In the genomic region with DNA sequence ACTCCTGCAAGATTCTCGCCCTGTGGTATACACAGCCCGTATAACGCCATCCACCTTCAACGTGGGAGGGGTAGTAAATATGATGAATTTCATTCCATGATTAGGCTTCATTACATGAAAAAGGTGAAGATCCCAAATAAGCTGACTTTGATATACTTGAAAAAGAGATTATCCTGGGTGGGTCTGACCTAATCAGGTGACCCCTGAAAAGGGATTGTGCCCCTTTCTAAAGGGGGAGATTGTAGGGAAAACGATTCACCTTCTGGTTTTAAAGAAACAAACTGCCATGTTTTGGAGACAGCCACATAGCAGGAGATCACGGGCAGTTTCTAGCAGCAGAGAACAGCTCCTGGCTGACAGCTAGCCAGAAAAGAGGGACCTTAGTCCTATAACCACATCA, we compare ENCODE assay signal across 23 cellular contexts.
DNase-seq lines count a peak whose midpoint lies in the region; ATAC-seq, FAIRE-seq and TF ChIP-seq lines count a peak whose summit lies in the region.
"Had no signal": no experiment of that assay in that cellular context is flagged by ENCODE, and none has a peak within 500 bp of the region (broad histone marks: within the 10 kb centered on the region; RNA-seq: fewer than 3 reads in every experiment).

No MANE protein-coding gene starts in this region.

- H3K9me3 Mint-ChIP-seq in HFFc6 (peaks cover 4% of the 10 kb centered on the region), nephron (peaks cover 10% of the 10 kb centered on the region)
- H3K9me3 Mint-ChIP-seq: GM23338 had no signal

- CTCF ChIA-PET in K562 (lab: Yijun Ruan, JAX; ENCODE audit: low intra/inter-chr PET ratio), result no interaction called here

- no peaks in the 10 kb centered on the region for H3K79me2 ChIP-seq in K562 (ENCODE audit: control insufficient read depth, insufficient read depth, low read length)

- H2AFZ ChIP-seq in K562 (ENCODE audit: low read depth, low read length), result no peak overlapping the region

- H3K36me3 ChIP-seq in K562 (ENCODE audit: control insufficient read depth, insufficient read depth, low read length), result no peaks in the 10 kb centered on the region
- no peaks in the 10 kb centered on the region for H3K36me3 ChIP-seq in subcutaneous abdominal adipose tissue (ENCODE audit: control insufficient read depth in 5 of 5, insufficient read depth in 5 of 5, low read length in 5 of 5)
- H3K36me3 ChIP-seq in transverse colon, result no peaks in the 10 kb centered on the region
- H3K36me3 ChIP-seq: BE2C had no signal

- no peak for FAIRE-seq in K562 (lab: Jason Lieb, UNC)
- FAIRE-seq: A204.1, GM12878, H54 had no signal

- TF ChIP-seq CTCF in HFFc6 (IDR thresholded peaks at IDR 0.05), result no peak
- no peak for TF ChIP-seq CTCF in K562 (IDR thresholded peaks at IDR 0.05 in 2 of 3, conservative IDR thresholded peaks at IDR 0.05 in 1 of 3; ENCODE audit: insufficient read depth in 2 of 3, low read depth in 1 of 3, low read length in 3 of 3)
- no peak for TF ChIP-seq CTCF in nephron (IDR thresholded peaks at IDR 0.05; ENCODE audit: unreplicated experiment in 3 of 3)
- no peak for TF ChIP-seq CTCF in transverse colon (IDR thresholded peaks at IDR 0.05)

- H3K27me3 Mint-ChIP-seq in HFFc6 (ENCODE audit: insufficient read depth) (peaks cover 2% of the 10 kb centered on the region; the same call in 1 of the 2 replicates), nephron (ENCODE audit: low read depth) (peaks cover 8% of the 10 kb centered on the region)
- H3K27me3 Mint-ChIP-seq: CD4-positive, CD25-positive, alpha-beta regulatory T cell; CD8-positive, alpha-beta memory T cell had no signal

- no peak overlapping the region for H3K27ac ChIP-seq in K562 (ENCODE audit: extremely low read depth, low read depth, low read length)
- H3K27ac ChIP-seq in subcutaneous abdominal adipose tissue (ENCODE audit: low read depth, low read length), result peak overlapping the region; percentile 46
- no peak overlapping the region for H3K27ac ChIP-seq in transverse colon

- no peaks in the 10 kb centered on the region for H4K20me1 ChIP-seq in K562 (replicated peaks; ENCODE audit: control insufficient read depth, insufficient read depth, low read length)

- TF ChIP-seq POLR2A in K562 (conservative IDR thresholded peaks at IDR 0.05), result no peak
- TF ChIP-seq POLR2A in transverse colon (IDR thresholded peaks at IDR 0.05), result no peak

- ATAC-seq in K562, result no peak
- no peak for ATAC-seq in HG03469 (IDR thresholded peaks at IDR 0.05; ENCODE audit: unreplicated experiment)
- ATAC-seq: GM12878, GM23338 had no signal

- in situ Hi-C loops in K562 (cut with MboI) (no loop called here), transverse colon (cut with MboI; ENCODE audit: low pct_ligation_motif_present in 1 of 4, low pct_unique_long_range_greater_than_20kb in 1 of 4, low sequenced_read_pairs in 3 of 4) (no loop called here)

- POLR2A ChIA-PET in K562 (lab: Yijun Ruan, JAX), result no interaction called here

- H3K4me3 ChIP-seq in K562 (no peak overlapping the region), subcutaneous abdominal adipose tissue (ENCODE audit: low read depth in 1 of 5, low read length in 5 of 5) (no peak overlapping the region), transverse colon (no peak overlapping the region)
- H3K4me3 ChIP-seq: GM12878, GM23338 had no signal

- no peak overlapping the region for H3K9ac ChIP-seq in K562 (ENCODE audit: insufficient read depth in 1 of 2, low read depth in 2 of 2, low read length in 2 of 2)
- no peak overlapping the region for H3K9ac ChIP-seq in subcutaneous abdominal adipose tissue (ENCODE audit: low read length in 5 of 5)

- BruUV-seq in K562 (replicated peaks; lab: Mats Ljungman, UMichigan), result no TSS peak

- H3K27me3 ChIP-seq in K562 (ENCODE audit: control insufficient read depth in 2 of 2, insufficient read depth in 2 of 2, low read length in 2 of 2) (no peaks in the 10 kb centered on the region), subcutaneous abdominal adipose tissue (ENCODE audit: control insufficient read depth in 5 of 5, insufficient read depth in 4 of 5, low read length in 5 of 5) (no peaks in the 10 kb centered on the region), transverse colon (no peaks in the 10 kb centered on the region)
- H3K27me3 ChIP-seq: BE2C had no signal

- H3K4me1 ChIP-seq in K562 (replicated peaks in 1 of 2; ENCODE audit: control insufficient read depth in 2 of 2, insufficient read depth in 2 of 2, low read length in 2 of 2) (no peaks in the 10 kb centered on the region), subcutaneous abdominal adipose tissue (ENCODE audit: control insufficient read depth in 5 of 5, insufficient read depth in 5 of 5, low read length in 5 of 5) (peaks cover 0 to 15% (median 4%) of the 10 kb centered on the region in 5 donors), transverse colon (peaks cover 0 to 11% (median 0%) of the 10 kb centered on the region in 4 donors)
- H3K4me1 ChIP-seq: BE2C had no signal

- H3K27ac Mint-ChIP-seq in HFFc6 (peak overlapping the region; percentile 92; the same call in 1 of the 2 replicates), nephron (peak overlapping the region in 2 of 3 experiments; percentile 66 to 71)
- H3K27ac Mint-ChIP-seq: CD4-positive, CD25-positive, alpha-beta regulatory T cell; CD8-positive, alpha-beta memory T cell; GM23338 had no signal

- WGBS in K562 (ENCODE audit: insufficient coverage, low coverage, missing lambda C conversion rate), result 3% methylated on average over 6 of the region's 6 CpGs
- WGBS in transverse colon (ENCODE audit: low coverage in 1 of 2), 2 donors, result 86 to 89% methylated on average over 6 of the region's 6 CpGs

- no peaks in the 10 kb centered on the region for H3K9me1 ChIP-seq in K562 (ENCODE audit: control insufficient read depth, insufficient read depth, low read length)

- H3K4me1 Mint-ChIP-seq in HFFc6 (ENCODE audit: low read depth), result peaks cover 51% of the 10 kb centered on the region
- H3K4me1 Mint-ChIP-seq in nephron, result peaks cover 53% of the 10 kb centered on the region
- H3K4me1 Mint-ChIP-seq: CD4-positive, CD25-positive, alpha-beta regulatory T cell had no signal

- DNase-seq in HFFc6, result no peak
- no peak for DNase-seq in K562 (ENCODE audit: extremely low read depth in 1 of 4, low spot score in 3 of 4)
- no peak for DNase-seq in transverse colon
- no peak for DNase-seq in NCI-H446 (lab: John Stamatoyannopoulos, UW)
- DNase-seq in GM19238 (ENCODE audit: insufficient read length, low spot score), result no peak
- DNase-seq: ACHN; BE2C; C1 segment of cervical spinal cord; CD4-positive, CD25-positive, alpha-beta regulatory T cell; CD8-positive, alpha-beta memory T cell; COR-L47; DMS 273 treated with DMSO at 0.1 percent for 48 hours; DMS53; DND-41; EL; HCEC 1CT had no signal

- H3K9me3 ChIP-seq in K562 (replicated peaks; ENCODE audit: control insufficient read depth, insufficient read depth, low read depth, low read length), result no peaks in the 10 kb centered on the region
- peaks cover 0 to 2% (median 0%) of the 10 kb centered on the region in 5 donors for H3K9me3 ChIP-seq in subcutaneous abdominal adipose tissue (ENCODE audit: control insufficient read depth in 5 of 5, low read length in 5 of 5)
- H3K9me3 ChIP-seq in transverse colon, result no peaks in the 10 kb centered on the region
- H3K9me3 ChIP-seq: BE2C had no signal

- H3K4me3 Mint-ChIP-seq in HFFc6 (no peak overlapping the region), nephron (no peak overlapping the region)
- H3K4me3 Mint-ChIP-seq: CD4-positive, CD25-positive, alpha-beta regulatory T cell; CD8-positive, alpha-beta memory T cell; GM23338 had no signal

- intact Hi-C loops in K562 (cut with micrococcal nuclease) (no loop called here), transverse colon (cut with DNase I; ENCODE audit: low total_unique reads) (no loop called here)

- TF ChIP-seq EP300 in K562 (IDR thresholded peaks at IDR 0.05; ENCODE audit: low read length), result no peak
- no peak for TF ChIP-seq EP300 in transverse colon (IDR thresholded peaks at IDR 0.05; ENCODE audit: low read depth)

- TF ChIP-seq RAD21 in K562 (CRISPR knock-in tag; conservative IDR thresholded peaks at IDR 0.05 in 1 of 2, IDR thresholded peaks at IDR 0.05 in 1 of 2), result no peak

- H3K36me3 Mint-ChIP-seq in HFFc6 (ENCODE audit: low read depth) (peaks cover 19% of the 10 kb centered on the region), nephron (ENCODE audit: low read depth) (no peaks in the 10 kb centered on the region)
- H3K36me3 Mint-ChIP-seq: CD4-positive, CD25-positive, alpha-beta regulatory T cell had no signal

- no peak overlapping the region for H3K4me2 ChIP-seq in K562 (ENCODE audit: insufficient read depth, low read length)
- H3K4me2 ChIP-seq: GM23338 had no signal

TF ChIP-seq in K562, 482 proteins besides CTCF, POLR2A, EP300 and RAD21:
- TF ChIP-seq, protein P1, sequence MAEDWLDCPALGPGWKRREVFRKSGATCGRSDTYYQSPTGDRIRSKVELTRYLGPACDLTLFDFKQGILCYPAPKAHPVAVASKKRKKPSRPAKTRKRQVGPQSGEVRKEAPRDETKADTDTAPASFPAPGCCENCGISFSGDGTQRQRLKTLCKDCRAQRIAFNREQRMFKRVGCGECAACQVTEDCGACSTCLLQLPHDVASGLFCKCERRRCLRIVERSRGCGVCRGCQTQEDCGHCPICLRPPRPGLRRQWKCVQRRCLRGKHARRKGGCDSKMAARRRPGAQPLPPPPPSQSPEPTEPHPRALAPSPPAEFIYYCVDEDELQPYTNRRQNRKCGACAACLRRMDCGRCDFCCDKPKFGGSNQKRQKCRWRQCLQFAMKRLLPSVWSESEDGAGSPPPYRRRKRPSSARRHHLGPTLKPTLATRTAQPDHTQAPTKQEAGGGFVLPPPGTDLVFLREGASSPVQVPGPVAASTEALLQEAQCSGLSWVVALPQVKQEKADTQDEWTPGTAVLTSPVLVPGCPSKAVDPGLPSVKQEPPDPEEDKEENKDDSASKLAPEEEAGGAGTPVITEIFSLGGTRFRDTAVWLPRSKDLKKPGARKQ (CRISPR knock-in tag; IDR thresholded peaks at IDR 0.05), result no peak
- TF ChIP-seq, protein P2, sequence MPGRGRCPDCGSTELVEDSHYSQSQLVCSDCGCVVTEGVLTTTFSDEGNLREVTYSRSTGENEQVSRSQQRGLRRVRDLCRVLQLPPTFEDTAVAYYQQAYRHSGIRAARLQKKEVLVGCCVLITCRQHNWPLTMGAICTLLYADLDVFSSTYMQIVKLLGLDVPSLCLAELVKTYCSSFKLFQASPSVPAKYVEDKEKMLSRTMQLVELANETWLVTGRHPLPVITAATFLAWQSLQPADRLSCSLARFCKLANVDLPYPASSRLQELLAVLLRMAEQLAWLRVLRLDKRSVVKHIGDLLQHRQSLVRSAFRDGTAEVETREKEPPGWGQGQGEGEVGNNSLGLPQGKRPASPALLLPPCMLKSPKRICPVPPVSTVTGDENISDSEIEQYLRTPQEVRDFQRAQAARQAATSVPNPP (IDR thresholded peaks at IDR 0.05; ENCODE audit: borderline replicate concordance, insufficient read depth, insufficient read length), result no peak
- no peak for TF ChIP-seq ZNF77 (CRISPR knock-in tag; IDR thresholded peaks at IDR 0.05)
- TF ChIP-seq ZNF134 (CRISPR knock-in tag; conservative IDR thresholded peaks at IDR 0.05), result peak; percentile 90
